In the genomic region with DNA sequence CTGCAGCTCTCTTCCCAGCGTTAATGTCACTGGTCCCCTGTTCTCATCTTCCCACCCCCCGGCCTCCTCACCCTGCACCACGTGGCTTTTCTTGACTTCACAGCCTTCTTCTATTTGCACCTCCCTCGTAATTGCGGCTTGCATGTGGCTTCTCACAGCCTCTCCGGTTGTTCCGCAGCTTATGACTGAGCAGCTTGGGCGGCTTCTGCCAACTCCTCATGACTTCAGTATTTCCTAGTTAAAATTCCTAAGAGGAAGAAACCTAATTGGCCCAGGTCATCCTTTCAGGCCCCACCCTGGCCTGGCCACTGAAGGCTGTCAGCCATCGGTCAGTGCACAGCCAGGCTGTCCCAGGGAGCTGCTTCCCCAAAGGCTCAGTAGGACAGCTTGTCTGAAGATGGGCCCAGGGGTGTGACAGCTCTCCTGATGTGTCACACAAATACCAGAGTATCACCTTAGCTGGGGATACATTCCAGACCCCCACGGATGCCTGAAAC, we compare ENCODE assay signal across 13 cellular contexts. TPM values are rescaled to one million over a fixed set of nuclear protein-coding genes. Genes with fewer than 3 reads are reported as not detected.
DNase-seq lines count a peak whose midpoint lies in the region; ATAC-seq, FAIRE-seq and TF ChIP-seq lines count a peak whose summit lies in the region.
"Had no signal": no experiment of that assay in that cellular context is flagged by ENCODE, and none has a peak within 500 bp of the region (broad histone marks: within the 10 kb centered on the region; RNA-seq: fewer than 3 reads in every experiment).

No MANE protein-coding gene starts in this region.

- no peak for TF ChIP-seq CTCF in HepG2 (CRISPR knock-in tag; IDR thresholded peaks at IDR 0.05)
- no peak for TF ChIP-seq CTCF in right lobe of liver (IDR thresholded peaks at IDR 0.05)
- no peak for TF ChIP-seq CTCF in lung (IDR thresholded peaks at IDR 0.05; ENCODE audit: control extremely low read depth, extremely low read depth)
- TF ChIP-seq CTCF in GM10248 (IDR thresholded peaks at IDR 0.05; ENCODE audit: control extremely low read depth, extremely low read depth, low read depth, missing control alignments): no peak

- no peak for TF ChIP-seq EP300 in HepG2 (IDR thresholded peaks at IDR 0.05; ENCODE audit: low read depth in 2 of 2, low read length in 2 of 2)
- TF ChIP-seq EP300 in HepG2 (CRISPR knock-in tag; IDR thresholded peaks at IDR 0.05; ENCODE audit: borderline replicate concordance): no peak

- TF ChIP-seq POLR2A in HepG2 (IDR thresholded peaks at IDR 0.05; ENCODE audit: insufficient read depth in 1 of 2, low read depth in 2 of 2, low read length in 2 of 2) (no peak), right lobe of liver (IDR thresholded peaks at IDR 0.05) (no peak)

- H3K27ac ChIP-seq in HepG2 (ENCODE audit: extremely low read length, insufficient read depth, low read length): no peak overlapping the region
- H3K27ac ChIP-seq in right lobe of liver: no peak overlapping the region
- H3K27ac ChIP-seq in lung (ENCODE audit: low read depth in 1 of 2, low read length in 1 of 2): no peak overlapping the region

- no peaks in the 10 kb centered on the region for H3K36me3 ChIP-seq in HepG2 (replicated peaks in 1 of 2; ENCODE audit: control insufficient read depth in 1 of 2, insufficient read depth in 2 of 2, low read length in 2 of 2)
- no peaks in the 10 kb centered on the region for H3K36me3 ChIP-seq in right lobe of liver
- H3K36me3 ChIP-seq in lung (ENCODE audit: control insufficient read depth in 2 of 2, insufficient read depth in 2 of 2, low read length in 2 of 2): no peaks in the 10 kb centered on the region

- H3K36me3 Mint-ChIP-seq in activated naive CD8-positive, alpha-beta T cell treated with anti-CD3 and anti-CD28 coated beads, Interleukin-2, amount 50 U/mL, for 24 hours (ENCODE audit: low read depth): no peaks in the 10 kb centered on the region

- POLR2A ChIA-PET in HepG2 (lab: Yijun Ruan, JAX) (interaction anchor here (1.5 kb wide), 1 partner anchor 8 kb away, joined by 10 read pairs; a partner anchor contains a TSS), GM10248 (lab: Yijun Ruan, JAX) (no interaction called here)

- CTCF ChIA-PET in HepG2 (lab: Yijun Ruan, JAX; ENCODE audit: low intra/inter-chr PET ratio, low total read pairs): no interaction called here
- CTCF ChIA-PET in GM10248 (lab: Yijun Ruan, JAX): interaction anchor here (1.3 to 2.0 kb wide), 3 partner anchors 11 to 98 kb away, joined by 3 to 11 read pairs (median 3); no protein-coding TSS in a partner anchor

- no TSS peak for BruUV-seq in HepG2 (replicated peaks; lab: Mats Ljungman, UMichigan)

- in situ Hi-C loops in HepG2 (cut with HindIII; ENCODE audit: extremely low pct_ligation_motif_present, low pct_unique_long_range_greater_than_20kb): loop anchor here (25.0 kb wide), 1 partner anchor 264 kb away; no protein-coding TSS in a partner anchor

- H3K79me2 ChIP-seq in HepG2 (ENCODE audit: insufficient read depth, low read length): no peaks in the 10 kb centered on the region

- no peak overlapping the region for H3K4me3 Mint-ChIP-seq in activated naive CD8-positive, alpha-beta T cell treated with anti-CD3 and anti-CD28 coated beads, Interleukin-2, amount 50 U/mL, for 24 hours
- H3K4me3 Mint-ChIP-seq: activated T-cell treated with anti-CD3 and anti-CD28 coated beads, Interleukin-2, amount 50 U/mL, for 24 hours; neural crest cell had no signal

- H3K9ac ChIP-seq in HepG2 (ENCODE audit: insufficient read depth, low read depth, low read length): no peak overlapping the region

- H3K4me1 ChIP-seq in HepG2 (ENCODE audit: insufficient read depth, low read length) (peaks cover 87% of the 10 kb centered on the region), right lobe of liver (peaks cover 0 to 8% (median 0%) of the 10 kb centered on the region in 4 donors), lung (ENCODE audit: control insufficient read depth in 2 of 2, insufficient read depth in 2 of 2, low read length in 2 of 2) (peaks cover 4 to 6% of the 10 kb centered on the region in 2 donors)

- H3K27me3 ChIP-seq in HepG2 (ENCODE audit: control insufficient read depth in 1 of 2, insufficient read depth in 2 of 2, low read length in 2 of 2): no peaks in the 10 kb centered on the region; a peak in 1 of 5 replicates
- H3K27me3 ChIP-seq in right lobe of liver: no peaks in the 10 kb centered on the region
- no peaks in the 10 kb centered on the region for H3K27me3 ChIP-seq in lung (ENCODE audit: control insufficient read depth, insufficient read depth)

- H4K20me1 ChIP-seq in HepG2 (ENCODE audit: insufficient read depth, low read length): no peaks in the 10 kb centered on the region

- no peaks in the 10 kb centered on the region for H3K9me3 Mint-ChIP-seq in activated naive CD8-positive, alpha-beta T cell treated with anti-CD3 and anti-CD28 coated beads, Interleukin-2, amount 50 U/mL, for 24 hours
- H3K9me3 Mint-ChIP-seq: activated T-cell treated with anti-CD3 and anti-CD28 coated beads, Interleukin-2, amount 50 U/mL, for 24 hours; neural crest cell had no signal

- 39% methylated on average over 10 of the region's 10 CpGs for WGBS in HepG2 (ENCODE audit: low lambda C conversion rate)
- 81% methylated on average over 9 of the region's 10 CpGs for WGBS in right lobe of liver (ENCODE audit: insufficient coverage, low coverage, low lambda C conversion rate, missing lambda C conversion rate)
- WGBS in lung, 2 donors: 82 to 93% methylated on average over 10 of the region's 10 CpGs

- H3K27me3 Mint-ChIP-seq in activated naive CD8-positive, alpha-beta T cell treated with anti-CD3 and anti-CD28 coated beads, Interleukin-2, amount 50 U/mL, for 24 hours: no peaks in the 10 kb centered on the region

- H3K4me3 ChIP-seq in HepG2 (replicated peaks in 1 of 3; ENCODE audit: insufficient read depth in 1 of 3, low read depth in 2 of 3, low read length in 3 of 3) (peak overlapping the region in 2 of 3 experiments; percentile 22 to 26; a peak in 1 of 6 replicates), right lobe of liver (no peak overlapping the region), lung (no peak overlapping the region)

- ATAC-seq in HepG2 (peak; percentile 51), right lobe of liver (no peak), lung (ENCODE audit: insufficient read depth, low FRiP score) (peak; percentile 23)
- no peak for ATAC-seq in activated naive CD8-positive, alpha-beta T cell treated with anti-CD3 and anti-CD28 coated beads, Interleukin-2, amount 50 U/mL, for 24 hours

- no peak for TF ChIP-seq RAD21 in HepG2 (CRISPR knock-in tag; IDR thresholded peaks at IDR 0.05)

- DNase-seq in HepG2 (ENCODE audit: low spot score) (no peak), right lobe of liver (no peak), dermis blood vessel endothelial cell (peak; percentile 51), lung (ENCODE audit: low spot score) (no peak), GM10248 (ENCODE audit: extremely low spot score) (no peak), NCI-H2107 (lab: John Stamatoyannopoulos, UW) (no peak), SW480 (ENCODE audit: low spot score) (no peak)
- no peak for DNase-seq in activated naive CD8-positive, alpha-beta T cell treated with anti-CD3 and anti-CD28 coated beads, Interleukin-2, amount 50 U/mL, for 24 hours
- DNase-seq: activated T-cell treated with anti-CD3 and anti-CD28 coated beads, Interleukin-2, amount 50 U/mL, for 24 hours; hypothalamus; substantia nigra had no signal

- intact Hi-C loops in HepG2 (cut with micrococcal nuclease; ENCODE audit: unreplicated experiment) (no loop called here), right lobe of liver (cut with DNase I) (no loop called here)

- FAIRE-seq in HepG2 (lab: Jason Lieb, UNC): no peak
- FAIRE-seq: TTC549 had no signal

- H3K9me3 ChIP-seq in HepG2 (ENCODE audit: low read length) (no peaks in the 10 kb centered on the region), right lobe of liver (no peaks in the 10 kb centered on the region), lung (ENCODE audit: control insufficient read depth in 2 of 2, insufficient read depth in 1 of 2, low read length in 1 of 2) (no peaks in the 10 kb centered on the region)

- no peak overlapping the region for H2AFZ ChIP-seq in HepG2 (ENCODE audit: low read length)

- peaks cover 10% of the 10 kb centered on the region for H3K4me1 Mint-ChIP-seq in activated naive CD8-positive, alpha-beta T cell treated with anti-CD3 and anti-CD28 coated beads, Interleukin-2, amount 50 U/mL, for 24 hours

- H3K27ac Mint-ChIP-seq in activated naive CD8-positive, alpha-beta T cell treated with anti-CD3 and anti-CD28 coated beads, Interleukin-2, amount 50 U/mL, for 24 hours: no peak overlapping the region
- H3K27ac Mint-ChIP-seq: activated T-cell treated with anti-CD3 and anti-CD28 coated beads, Interleukin-2, amount 50 U/mL, for 24 hours had no signal

- H3K4me2 ChIP-seq in HepG2 (ENCODE audit: low read depth, low read length): peak overlapping the region; percentile 50

RNA-seq across cellular contexts. Expression of a gene that starts 8.6 kb away (rescaled TPM):
- 18.6 and 21.9 TPM in 2 replicates for total RNA-seq in HepG2 (2016; rRNA removed; fragmentation: Illumina TruSeq; extraction: Trizol)
- 254 and 312 TPM in 2 replicates for total RNA-seq in HepG2 (2016; cell fraction: cytosol; rRNA removed; fragmentation: Illumina TruSeq; extraction: Trizol; ENCODE audit: low read depth)
- total RNA-seq in HepG2 (2016; cell fraction: insoluble cytoplasmic fraction; rRNA removed; fragmentation: Illumina TruSeq; extraction: Trizol): 13.9 and 17.5 TPM in 2 replicates
- total RNA-seq in HepG2 (2016; cell fraction: membrane; rRNA removed; fragmentation: Illumina TruSeq; extraction: Trizol): 58.9 and 60.2 TPM in 2 replicates
- total RNA-seq in HepG2 (2016; cell fraction: nucleus; rRNA removed; fragmentation: Illumina TruSeq; extraction: Trizol): 39.1 and 43.0 TPM in 2 replicates
- polyA plus RNA-seq in HepG2 (2011; rRNA removed): 15.9 and 18.3 TPM in 2 replicates
- polyA plus RNA-seq in HepG2 (2011; cell fraction: cytosol; rRNA removed): 7.2 and 7.4 TPM in 2 replicates
- 66.9 and 79.6 TPM in 2 replicates for polyA plus RNA-seq in HepG2 (2011; cell fraction: nucleus; rRNA removed)
- 42.4 and 45.9 TPM in 2 replicates for polyA plus RNA-seq in HepG2 (2012)
- polyA plus RNA-seq in HepG2 (2016; cell fraction: cytosol; fragmentation: Illumina TruSeq; extraction: Trizol; ENCODE audit: low read depth): 1.7 and 2.2 TPM in 2 replicates
- polyA plus RNA-seq in HepG2 (2016; cell fraction: insoluble cytoplasmic fraction; fragmentation: Illumina TruSeq; extraction: Trizol; ENCODE audit: low read depth): 11.9 and 19.5 TPM in 2 replicates
- 5.0 and 7.3 TPM in 2 replicates for polyA plus RNA-seq in HepG2 (2016; cell fraction: membrane; fragmentation: Illumina TruSeq; extraction: Trizol; ENCODE audit: low read depth)
- 58.3 and 59.3 TPM in 2 replicates for polyA plus RNA-seq in HepG2 (2016; cell fraction: nucleus; fragmentation: Illumina TruSeq; extraction: Trizol; ENCODE audit: insufficient read depth, low read depth)
- polyA minus RNA-seq in HepG2 (2011; rRNA and poly(A)+ RNA removed; ENCODE audit: low replicate concordance): 39.2 and 98.5 TPM in 2 replicates
- polyA minus RNA-seq in HepG2 (2011; cell fraction: cytosol; rRNA and poly(A)+ RNA removed): 79.8 and 99.4 TPM in 2 replicates
- polyA minus RNA-seq in HepG2 (2011; cell fraction: nucleus; rRNA and poly(A)+ RNA removed): 178 and 188 TPM in 2 replicates
- total RNA-seq in right lobe of liver: 10 to 100 TPM; 17.5 to 38.4 (median 25.0) TPM
- total RNA-seq in dermis blood vessel endothelial cell: 50.7 and 70.7 TPM in 2 replicates
- 100 to 1,000 TPM in 1 of 2 donors, 10 to 100 TPM in 1; 89.1 to 207 TPM for total RNA-seq in lung
- 10 to 100 TPM; 21.7 to 25.9 TPM for polyA plus RNA-seq in lung

RNA-seq across cellular contexts. Expression of a gene that starts 52.5 kb away (rescaled TPM):
- total RNA-seq in HepG2 (2016; rRNA removed; fragmentation: Illumina TruSeq; extraction: Trizol) (1,559 and 2,216 TPM in 2 replicates), right lobe of liver (100 to 1,000 TPM; 314 to 792 (median 539) TPM), dermis blood vessel endothelial cell (1,154 and 2,045 TPM in 2 replicates), lung (1,000 to 10,000 TPM in 1 of 2 donors, 100 to 1,000 TPM in 1; 449 to 1,342 TPM)
- total RNA-seq in HepG2 (2016; cell fraction: cytosol; rRNA removed; fragmentation: Illumina TruSeq; extraction: Trizol; ENCODE audit: low read depth): 233 and 251 TPM in 2 replicates
- total RNA-seq in HepG2 (2016; cell fraction: insoluble cytoplasmic fraction; rRNA removed; fragmentation: Illumina TruSeq; extraction: Trizol): 1,559 and 2,270 TPM in 2 replicates
- 352 and 366 TPM in 2 replicates for total RNA-seq in HepG2 (2016; cell fraction: membrane; rRNA removed; fragmentation: Illumina TruSeq; extraction: Trizol)
- total RNA-seq in HepG2 (2016; cell fraction: nucleus; rRNA removed; fragmentation: Illumina TruSeq; extraction: Trizol): 647 and 688 TPM in 2 replicates
- polyA plus RNA-seq in HepG2 (2011; rRNA removed) (2,835 and 3,103 TPM in 2 replicates), lung (1,000 to 10,000 TPM in 1 of 2 donors, 100 to 1,000 TPM in 1; 577 to 1,784 TPM)
- 2,814 and 3,536 TPM in 2 replicates for polyA plus RNA-seq in HepG2 (2011; cell fraction: cytosol; rRNA removed)
- polyA plus RNA-seq in HepG2 (2011; cell fraction: nucleus; rRNA removed): 1,312 and 1,364 TPM in 2 replicates
- polyA plus RNA-seq in HepG2 (2012): 2,599 and 3,087 TPM in 2 replicates
- polyA plus RNA-seq in HepG2 (2016; cell fraction: cytosol; fragmentation: Illumina TruSeq; extraction: Trizol; ENCODE audit: low read depth): 244 and 257 TPM in 2 replicates
- 2,184 and 2,214 TPM in 2 replicates for polyA plus RNA-seq in HepG2 (2016; cell fraction: insoluble cytoplasmic fraction; fragmentation: Illumina TruSeq; extraction: Trizol; ENCODE audit: low read depth)
- 258 and 284 TPM in 2 replicates for polyA plus RNA-seq in HepG2 (2016; cell fraction: membrane; fragmentation: Illumina TruSeq; extraction: Trizol; ENCODE audit: low read depth)
- 796 and 841 TPM in 2 replicates for polyA plus RNA-seq in HepG2 (2016; cell fraction: nucleus; fragmentation: Illumina TruSeq; extraction: Trizol; ENCODE audit: insufficient read depth, low read depth)
- polyA minus RNA-seq in HepG2 (2011; rRNA and poly(A)+ RNA removed; ENCODE audit: low replicate concordance): 4,265 and 4,548 TPM in 2 replicates
- 2,231 and 2,479 TPM in 2 replicates for polyA minus RNA-seq in HepG2 (2011; cell fraction: cytosol; rRNA and poly(A)+ RNA removed)
- polyA minus RNA-seq in HepG2 (2011; cell fraction: nucleus; rRNA and poly(A)+ RNA removed): 525 and 715 TPM in 2 replicates

Comparison
In these comparisons a context has a peak if more than half of its experiments do, and no peak if none do; other contexts are left out.
1. ATAC-seq: peak in HepG2 (single experiment) and lung (single experiment); none in right lobe of liver (0 of 4) and activated naive CD8-positive, alpha-beta T cell treated with anti-CD3 and anti-CD28 coated beads, Interleukin-2, amount 50 U/mL, for 24 hours (single experiment).
2. H3K4me3 ChIP-seq: peak in HepG2 (2 of 3); none in right lobe of liver (0 of 3) and lung (single experiment).